8 cellular contexts compared by ENCODE assay signal in the genomic region with DNA sequence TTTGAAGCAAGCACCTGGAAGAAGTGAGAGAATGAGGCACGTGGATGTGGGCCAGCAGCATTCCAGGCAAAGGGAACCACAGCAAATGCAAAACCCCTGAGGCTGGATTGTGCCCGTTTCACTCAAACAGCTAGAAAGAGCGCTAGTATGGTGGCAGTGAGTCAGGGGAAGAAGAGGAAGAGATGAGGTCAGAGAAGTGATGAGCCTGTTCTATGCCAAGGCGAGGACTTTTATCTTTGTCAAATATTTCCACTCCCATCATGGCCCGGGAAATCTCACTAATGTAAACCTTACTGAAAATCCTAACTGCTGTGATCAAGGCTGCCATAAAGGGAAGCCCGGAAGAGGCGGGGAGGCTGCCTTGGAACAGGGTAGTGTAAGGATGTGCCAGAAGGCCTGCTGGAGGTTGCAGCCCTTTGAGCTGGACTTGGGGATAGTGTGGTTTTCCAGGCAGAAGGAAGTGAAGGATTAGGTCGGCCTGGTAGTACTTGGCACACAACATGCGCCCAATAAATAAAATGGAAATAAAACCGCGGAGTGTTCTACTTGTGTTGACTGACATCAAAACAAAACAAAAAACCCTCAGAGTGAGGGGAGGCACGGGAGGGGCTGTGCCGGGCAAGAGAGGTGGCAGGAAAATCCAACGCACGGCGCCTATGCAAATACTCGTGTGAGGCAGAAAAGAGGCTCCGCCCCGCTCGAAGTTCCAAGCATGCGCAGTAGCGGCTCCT. TPM values are rescaled to one million over a fixed set of nuclear protein-coding genes. Genes with fewer than 3 reads are reported as not detected.
DNase-seq lines count a peak whose midpoint lies in the region; ATAC-seq lines count a peak whose summit lies in the region.

No MANE protein-coding gene starts in this region.

- H3K23ac ChIP-seq in trophoblast cell (ENCODE audit: low read length) = no peak overlapping the region

- H3K18ac ChIP-seq in trophoblast cell (ENCODE audit: low read length) = no peak overlapping the region

- DNase-seq in EH (ENCODE audit: low read depth) (peak; percentile 87), MV-4-11 (lab: John Stamatoyannopoulos, UW) (peak; percentile 53), foreskin melanocyte (peak; percentile 53), trophoblast cell (peak; percentile 93 to 99), DMS153 (lab: John Stamatoyannopoulos, UW) (no peak), NCI-H2171 (lab: John Stamatoyannopoulos, UW) (no peak)
- DNase-seq in activated T-helper 2 cell treated with anti-CD3 and anti-CD28 coated beads, Interferon-gamma antibody, Interleukin-2, Interleukin-4, amounts not matched to agents 10 μg/mL and 5 μg/mL and 100 μg/mL, durations not matched to agents 14 hours and 24 hours and 36 hours (ENCODE audit: low spot score) = no peak

- H3K9me3 ChIP-seq in trophoblast cell (ENCODE audit: insufficient read depth, low read depth, low read length) = peaks cover 4% of the 10 kb centered on the region

- no peaks in the 10 kb centered on the region for H3K27me3 Mint-ChIP-seq in activated T-helper 2 cell treated with anti-CD3 and anti-CD28 coated beads, Interferon-gamma antibody, Interleukin-2, Interleukin-4, amounts not matched to agents 10 μg/mL and 5 μg/mL and 100 μg/mL, durations not matched to agents 14 hours and 24 hours and 36 hours (ENCODE audit: low read depth)

- H3K79me1 ChIP-seq in trophoblast cell (ENCODE audit: low read length) = peaks cover 11% of the 10 kb centered on the region

- H3K9me3 Mint-ChIP-seq in activated T-helper 2 cell treated with anti-CD3 and anti-CD28 coated beads, Interferon-gamma antibody, Interleukin-2, Interleukin-4, amounts not matched to agents 10 μg/mL and 5 μg/mL and 100 μg/mL, durations not matched to agents 14 hours and 24 hours and 36 hours = no peaks in the 10 kb centered on the region

- no peak overlapping the region for H3K4ac ChIP-seq in trophoblast cell (ENCODE audit: low read depth, low read length)

- H2BK120ac ChIP-seq in trophoblast cell (ENCODE audit: insufficient read depth, low read length, poor library complexity) = no peak overlapping the region

- peaks cover 29 to 42% of the 10 kb centered on the region in 2 experiments for H3K36me3 ChIP-seq in trophoblast cell (ENCODE audit: control insufficient read depth in 1 of 2, insufficient read depth in 2 of 2, low read length in 2 of 2)

- no peak for ATAC-seq in GM19324 (IDR thresholded peaks at IDR 0.05; ENCODE audit: low FRiP score, unreplicated experiment)

- H3K79me2 ChIP-seq in trophoblast cell (ENCODE audit: control insufficient read depth, insufficient read depth, low read length, poor library complexity) = peaks cover 15% of the 10 kb centered on the region

- H3K27ac Mint-ChIP-seq in activated T-helper 2 cell treated with anti-CD3 and anti-CD28 coated beads, Interferon-gamma antibody, Interleukin-2, Interleukin-4, amounts not matched to agents 10 μg/mL and 5 μg/mL and 100 μg/mL, durations not matched to agents 14 hours and 24 hours and 36 hours = peak overlapping the region; percentile 99

- no peak overlapping the region for H3K9ac ChIP-seq in trophoblast cell (ENCODE audit: low read length)

- no peaks in the 10 kb centered on the region for H3K27me3 ChIP-seq in trophoblast cell (ENCODE audit: insufficient read depth, low read length)

- peak overlapping the region; percentile 71 for H3K4me2 ChIP-seq in trophoblast cell (ENCODE audit: low read length)

- no peak overlapping the region for H3K4me3 ChIP-seq in trophoblast cell (ENCODE audit: low read depth, low read length)

- H2AFZ ChIP-seq in trophoblast cell (ENCODE audit: insufficient read depth, low read length, poor library complexity) = no peak overlapping the region

- H4K91ac ChIP-seq in trophoblast cell (ENCODE audit: low read depth, low read length) = peak overlapping the region; percentile 13

- H4K12ac ChIP-seq in trophoblast cell (ENCODE audit: low read depth, low read length) = peak overlapping the region; percentile 39

- peak overlapping the region; percentile 71 for H3K27ac ChIP-seq in trophoblast cell (ENCODE audit: low read depth, low read length)

- peak overlapping the region; percentile 91 for H3K4me3 Mint-ChIP-seq in activated T-helper 2 cell treated with anti-CD3 and anti-CD28 coated beads, Interferon-gamma antibody, Interleukin-2, Interleukin-4, amounts not matched to agents 10 μg/mL and 5 μg/mL and 100 μg/mL, durations not matched to agents 14 hours and 24 hours and 36 hours (ENCODE audit: low read depth)

- peaks cover 12 to 16% of the 10 kb centered on the region in 2 experiments for H3K4me1 ChIP-seq in trophoblast cell (ENCODE audit: control insufficient read depth in 1 of 2, insufficient read depth in 2 of 2, low read length in 2 of 2)

- no peak overlapping the region for H2BK12ac ChIP-seq in trophoblast cell (ENCODE audit: low read length)

- no peak overlapping the region for H3K14ac ChIP-seq in trophoblast cell (ENCODE audit: low read length)

- H2AK5ac ChIP-seq in trophoblast cell (ENCODE audit: low read length) = no peak overlapping the region

- peaks cover 34% of the 10 kb centered on the region for H3K4me1 Mint-ChIP-seq in activated T-helper 2 cell treated with anti-CD3 and anti-CD28 coated beads, Interferon-gamma antibody, Interleukin-2, Interleukin-4, amounts not matched to agents 10 μg/mL and 5 μg/mL and 100 μg/mL, durations not matched to agents 14 hours and 24 hours and 36 hours (ENCODE audit: low read depth)

- H3K36me3 Mint-ChIP-seq in activated T-helper 2 cell treated with anti-CD3 and anti-CD28 coated beads, Interferon-gamma antibody, Interleukin-2, Interleukin-4, amounts not matched to agents 10 μg/mL and 5 μg/mL and 100 μg/mL, durations not matched to agents 14 hours and 24 hours and 36 hours (ENCODE audit: low read depth) = peaks cover 73% of the 10 kb centered on the region

- no CpG with 5 or more reads among the region's 22 CpGs for WGBS in trophoblast cell (ENCODE audit: extremely low coverage, insufficient coverage, insufficient read length)

- peak overlapping the region; percentile 47 for H4K8ac ChIP-seq in trophoblast cell (ENCODE audit: low read depth, low read length)

- H2BK5ac ChIP-seq in trophoblast cell (ENCODE audit: low read depth, low read length, poor library complexity) = no peak overlapping the region

- intact Hi-C loops in activated T-helper 2 cell treated with anti-CD3 and anti-CD28 coated beads, Interferon-gamma antibody, Interleukin-2, Interleukin-4, amounts not matched to agents 10 μg/mL and 5 μg/mL and 100 μg/mL, durations not matched to agents 14 hours and 24 hours and 36 hours (cut with micrococcal nuclease) = loop anchor here (1.0 kb wide), 1 partner anchor 24 kb away; the partner anchor contains the start of gene UBA1

RNA-seq across cellular contexts. Expression of gene CDK16, which starts 1.2 kb away (rescaled TPM):
- 71.2 and 80.6 TPM in 2 replicates for total RNA-seq in activated T-helper 2 cell treated with anti-CD3 and anti-CD28 coated beads, Interferon-gamma antibody, Interleukin-2, Interleukin-4, amounts not matched to agents 10 μg/mL and 5 μg/mL and 100 μg/mL, durations not matched to agents 14 hours and 24 hours and 36 hours
- polyA plus RNA-seq in trophoblast cell (2013) = 90.6 and 94.2 TPM in 2 replicates

RNA-seq across cellular contexts. Expression of gene USP11, which starts 15.5 kb away (rescaled TPM):
- 37.2 and 39.5 TPM in 2 replicates for total RNA-seq in activated T-helper 2 cell treated with anti-CD3 and anti-CD28 coated beads, Interferon-gamma antibody, Interleukin-2, Interleukin-4, amounts not matched to agents 10 μg/mL and 5 μg/mL and 100 μg/mL, durations not matched to agents 14 hours and 24 hours and 36 hours
- polyA plus RNA-seq in trophoblast cell (2013) = 36.7 and 37.3 TPM in 2 replicates

RNA-seq across cellular contexts. Expression of gene UBA1, which starts 23.7 kb away (rescaled TPM):
- 242 and 250 TPM in 2 replicates for total RNA-seq in activated T-helper 2 cell treated with anti-CD3 and anti-CD28 coated beads, Interferon-gamma antibody, Interleukin-2, Interleukin-4, amounts not matched to agents 10 μg/mL and 5 μg/mL and 100 μg/mL, durations not matched to agents 14 hours and 24 hours and 36 hours
- polyA plus RNA-seq in trophoblast cell (2013) = 138 and 139 TPM in 2 replicates

Comparison
In these comparisons a context has a peak if more than half of its experiments do, and no peak if none do; other contexts are left out.
1. DNase-seq: peak in EH (single experiment), MV-4-11 (single experiment), foreskin melanocyte (single experiment) and trophoblast cell (2 of 2); none in activated T-helper 2 cell treated with anti-CD3 and anti-CD28 coated beads, Interferon-gamma antibody, Interleukin-2, Interleukin-4, amounts not matched to agents 10 μg/mL and 5 μg/mL and 100 μg/mL, durations not matched to agents 14 hours and 24 hours and 36 hours (single experiment), DMS153 (single experiment) and NCI-H2171 (single experiment).